13 cellular contexts compared by ENCODE assay signal in genomic region chr16:87279094-87279658, GRCh38. TPM values are rescaled to one million over a fixed set of nuclear protein-coding genes. Genes with fewer than 3 reads are reported as not detected.
DNase-seq lines count a peak whose midpoint lies in the region; ATAC-seq, FAIRE-seq and TF ChIP-seq lines count a peak whose summit lies in the region.
"Had no signal": no experiment of that assay in that cellular context is flagged by ENCODE, and none has a peak within 500 bp of the region (broad histone marks: within the 10 kb centered on the region; RNA-seq: fewer than 3 reads in every experiment).

No MANE protein-coding gene starts in this region.

- 68% methylated on average over 18 of the region's 18 CpGs for WGBS in HepG2 (ENCODE audit: low lambda C conversion rate)
- 58% methylated on average over 8 of the region's 18 CpGs for WGBS in right lobe of liver (ENCODE audit: insufficient coverage, low coverage, low lambda C conversion rate, missing lambda C conversion rate)
- 90% methylated on average over 16 of the region's 18 CpGs; no CpG with 5 or more reads in 1 of the 2 experiments for WGBS in H1 (ENCODE audit: extremely low coverage in 1 of 2, insufficient coverage in 1 of 2, insufficient read length in 1 of 2, insufficient replicate concordance in 2 of 2, low coverage in 1 of 2, low lambda C conversion rate in 2 of 2, missing lambda C conversion rate in 1 of 2), 2 experiments
- no CpG with 5 or more reads among the region's 18 CpGs for WGBS in neuronal stem cell (ENCODE audit: extremely low coverage in 2 of 2, insufficient read length in 2 of 2, insufficient replicate concordance in 1 of 2), 2 donors

- H3K27ac ChIP-seq in HepG2 (ENCODE audit: extremely low read length, insufficient read depth, low read length): no peak overlapping the region
- H3K27ac ChIP-seq in right lobe of liver: no peak overlapping the region
- H3K27ac ChIP-seq in H1 (ENCODE audit: low read depth, low read length): no peak overlapping the region
- H3K27ac ChIP-seq in neuronal stem cell (replicated peaks; ENCODE audit: low read length): no peak overlapping the region
- H3K27ac ChIP-seq: 22Rv1; BLaER1 treated with 17β-estradiol and CSF1 and Interleukin-3, amounts not matched to agents 10 nM and 100 nM had no signal

- H2BK12ac ChIP-seq in H1 (ENCODE audit: low read depth, low read length) (no peak overlapping the region), neuronal stem cell (ENCODE audit: low read length) (no peak overlapping the region)

- H3K79me2 ChIP-seq in HepG2 (ENCODE audit: insufficient read depth, low read length) (no peaks in the 10 kb centered on the region), H1 (ENCODE audit: control insufficient read depth in 1 of 2, insufficient read depth in 2 of 2, low read length in 2 of 2) (no peaks in the 10 kb centered on the region)

- H3K23ac ChIP-seq in H1 (ENCODE audit: insufficient read length): no peak overlapping the region
- peak overlapping the region; percentile 16 for H3K23ac ChIP-seq in neuronal stem cell (ENCODE audit: low read depth, low read length, poor library complexity)

- H3K79me1 ChIP-seq in H1 (ENCODE audit: low read depth, low read length): no peaks in the 10 kb centered on the region
- no peaks in the 10 kb centered on the region for H3K79me1 ChIP-seq in neuronal stem cell (ENCODE audit: low read depth, low read length)

- no peak for DNase-seq in HepG2 (ENCODE audit: low spot score)
- no peak for DNase-seq in right lobe of liver
- DNase-seq in H1 (ENCODE audit: low read depth in 1 of 2, low spot score in 2 of 2): no peak
- no peak for DNase-seq in neuronal stem cell (ENCODE audit: low spot score)
- DNase-seq in NCI-H774 (lab: John Stamatoyannopoulos, UW): no peak
- DNase-seq: NCI-H2081 treated with DMSO at 0.1 percent for 48 hours had no signal

- H3K4me3 ChIP-seq in HepG2 (replicated peaks in 1 of 3; ENCODE audit: insufficient read depth in 1 of 3, low read depth in 2 of 3, low read length in 3 of 3) (no peak overlapping the region), right lobe of liver (no peak overlapping the region), H1 (ENCODE audit: extremely low read depth in 1 of 4, insufficient read depth in 2 of 4, low read depth in 3 of 4, low read length in 4 of 4) (no peak overlapping the region), neuronal stem cell (ENCODE audit: low read length in 2 of 2) (no peak overlapping the region)
- H3K4me3 ChIP-seq: BLaER1 treated with 17β-estradiol and CSF1 and Interleukin-3, amounts not matched to agents 10 nM and 100 nM; GM12878; MG63 had no signal

- H3K9me3 ChIP-seq in HepG2 (ENCODE audit: low read length): no peaks in the 10 kb centered on the region
- no peaks in the 10 kb centered on the region for H3K9me3 ChIP-seq in right lobe of liver
- H3K9me3 ChIP-seq in H1 (ENCODE audit: insufficient read depth in 2 of 2, low read depth in 1 of 2, low read length in 1 of 2): no peaks in the 10 kb centered on the region
- no peaks in the 10 kb centered on the region for H3K9me3 ChIP-seq in neuronal stem cell (replicated peaks in 1 of 2; ENCODE audit: control insufficient read depth in 2 of 2, insufficient read depth in 1 of 2, low read depth in 1 of 2, low read length in 2 of 2)
- H3K9me3 ChIP-seq: MG63 had no signal

- no peak for FAIRE-seq in HepG2 (lab: Jason Lieb, UNC)
- FAIRE-seq in H1 (lab: Jason Lieb, UNC): no peak
- FAIRE-seq: GM12878 had no signal

- H2BK5ac ChIP-seq in H1 (ENCODE audit: low read depth, low read length) (no peak overlapping the region), neuronal stem cell (ENCODE audit: low read length) (no peak overlapping the region)

- TF ChIP-seq POLR2A in HepG2 (IDR thresholded peaks at IDR 0.05; ENCODE audit: insufficient read depth in 1 of 2, low read depth in 2 of 2, low read length in 2 of 2) (no peak), right lobe of liver (IDR thresholded peaks at IDR 0.05) (no peak), H1 (IDR thresholded peaks at IDR 0.05; ENCODE audit: control extremely low read depth in 1 of 2, low read depth in 2 of 2, low read length in 2 of 2) (no peak)

- H3K4ac ChIP-seq in H1 (replicated peaks; ENCODE audit: insufficient read length, low read depth, low read length) (no peak overlapping the region), neuronal stem cell (ENCODE audit: low read length) (no peak overlapping the region)

- TF ChIP-seq EP300 in HepG2 (IDR thresholded peaks at IDR 0.05; ENCODE audit: low read depth in 2 of 2, low read length in 2 of 2): no peak
- TF ChIP-seq EP300 in HepG2 (CRISPR knock-in tag; IDR thresholded peaks at IDR 0.05; ENCODE audit: borderline replicate concordance): no peak
- TF ChIP-seq EP300 in H1 (IDR thresholded peaks at IDR 0.05; ENCODE audit: borderline replicate concordance in 1 of 2, low read depth in 2 of 2, low read length in 2 of 2): no peak

- POLR2A ChIA-PET in HepG2 (lab: Yijun Ruan, JAX): interaction anchor here (1.0 kb wide), 1 partner anchor 38 kb away, joined by 3 read pairs; no protein-coding TSS in a partner anchor
- POLR2A ChIA-PET in H1 (lab: Charles Lee; ENCODE audit: partially characterized antibody): interaction anchor here (0.8 kb wide), 1 partner anchor 38 kb away, joined by 3 read pairs; the partner anchor contains the start of gene C16orf95

- no TSS peak for BruUV-seq in HepG2 (replicated peaks; lab: Mats Ljungman, UMichigan)

- no peaks in the 10 kb centered on the region for H4K20me1 ChIP-seq in HepG2 (ENCODE audit: insufficient read depth, low read length)
- no peaks in the 10 kb centered on the region for H4K20me1 ChIP-seq in H1 (replicated peaks in 1 of 2; ENCODE audit: control insufficient read depth in 1 of 2, insufficient read depth in 2 of 2, low read length in 2 of 2)

- peak overlapping the region; percentile 73 for H4K8ac ChIP-seq in H1 (ENCODE audit: extremely low read depth, insufficient read depth, low read length)
- no peak overlapping the region for H4K8ac ChIP-seq in neuronal stem cell (ENCODE audit: low read depth, low read length)

- H3K4me2 ChIP-seq in HepG2 (ENCODE audit: low read depth, low read length): 0 out of 2 replicates have a peak overlapping the region, but pooled peaks have one; percentile 12
- peak overlapping the region in 1 of 2 experiments; percentile 49; a peak in 2 of 4 replicates for H3K4me2 ChIP-seq in H1 (ENCODE audit: insufficient read depth in 1 of 2, low read depth in 2 of 2, low read length in 2 of 2)
- no peak overlapping the region for H3K4me2 ChIP-seq in neuronal stem cell (ENCODE audit: insufficient read depth, low read length, poor library complexity, severe bottlenecking)

- H3K27me3 ChIP-seq in HepG2 (ENCODE audit: control insufficient read depth in 1 of 2, insufficient read depth in 2 of 2, low read length in 2 of 2) (no peaks in the 10 kb centered on the region), right lobe of liver (no peaks in the 10 kb centered on the region), H1 (replicated peaks in 1 of 4; ENCODE audit: control insufficient read depth in 3 of 4, extremely low read depth in 1 of 4, insufficient read depth in 3 of 4, low read length in 3 of 4) (no peaks in the 10 kb centered on the region; a peak in 1 of 7 replicates), neuronal stem cell (ENCODE audit: control insufficient read depth in 3 of 3, insufficient read depth in 3 of 3, low read depth in 1 of 3, low read length in 3 of 3) (no peaks in the 10 kb centered on the region)
- H3K27me3 ChIP-seq: MG63 had no signal

- H2AK5ac ChIP-seq in H1 (ENCODE audit: low read depth, low read length) (no peak overlapping the region), neuronal stem cell (ENCODE audit: low read depth, low read length) (no peak overlapping the region)

- H3K36me3 ChIP-seq in HepG2 (replicated peaks in 1 of 2; ENCODE audit: control insufficient read depth in 1 of 2, insufficient read depth in 2 of 2, low read length in 2 of 2): no peaks in the 10 kb centered on the region
- no peaks in the 10 kb centered on the region for H3K36me3 ChIP-seq in right lobe of liver
- H3K36me3 ChIP-seq in H1 (ENCODE audit: control insufficient read depth in 2 of 4, insufficient read depth in 4 of 4, low read length in 3 of 4): no peaks in the 10 kb centered on the region
- no peaks in the 10 kb centered on the region for H3K36me3 ChIP-seq in neuronal stem cell (replicated peaks in 1 of 2; ENCODE audit: control insufficient read depth in 2 of 2, insufficient read depth in 2 of 2, low read length in 2 of 2)
- H3K36me3 ChIP-seq: BLaER1 treated with 17β-estradiol and CSF1 and Interleukin-3, amounts not matched to agents 10 nM and 100 nM; MG63 had no signal

- TF ChIP-seq RAD21 in HepG2 (CRISPR knock-in tag; IDR thresholded peaks at IDR 0.05): no peak
- TF ChIP-seq RAD21 in H1 (IDR thresholded peaks at IDR 0.05 in 1 of 2, conservative IDR thresholded peaks at IDR 0.05 in 1 of 2; ENCODE audit: low read depth in 2 of 2, low read length in 2 of 2): no peak

- H3K14ac ChIP-seq in H1 (ENCODE audit: insufficient read length): no peak overlapping the region
- H3K14ac ChIP-seq in neuronal stem cell (ENCODE audit: low read length): no peak overlapping the region

- peak; percentile 19 for ATAC-seq in HepG2
- no peak for ATAC-seq in right lobe of liver
- no peak for ATAC-seq in GM21825 (IDR thresholded peaks at IDR 0.05; ENCODE audit: unreplicated experiment)
- no peak for ATAC-seq in GM18867 (IDR thresholded peaks at IDR 0.05; ENCODE audit: unreplicated experiment)
- ATAC-seq in GM18519 (IDR thresholded peaks at IDR 0.05; ENCODE audit: low FRiP score, unreplicated experiment): no peak

- no peak overlapping the region for H3K18ac ChIP-seq in H1 (ENCODE audit: extremely low read depth, low read length)
- peak overlapping the region; percentile 73 for H3K18ac ChIP-seq in neuronal stem cell (ENCODE audit: low read length)

- TF ChIP-seq CTCF in HepG2 (CRISPR knock-in tag; IDR thresholded peaks at IDR 0.05) (no peak), right lobe of liver (IDR thresholded peaks at IDR 0.05) (no peak), H1 (IDR thresholded peaks at IDR 0.05; ENCODE audit: control extremely low read depth in 1 of 3, insufficient read depth in 1 of 3, low read depth in 1 of 3, low read length in 3 of 3) (no peak)

- in situ Hi-C loops in HepG2 (cut with HindIII; ENCODE audit: extremely low pct_ligation_motif_present, low pct_unique_long_range_greater_than_20kb): loop anchor here (5.0 to 10.0 kb wide), 2 partner anchors 77 to 714 kb away; partner anchors contain the start of gene FOXC2

- no peaks in the 10 kb centered on the region for H3K23me2 ChIP-seq in H1 (ENCODE audit: low read depth, low read length)

- H2BK120ac ChIP-seq in H1 (replicated peaks; ENCODE audit: low read depth, low read length): no peak overlapping the region
- H2BK120ac ChIP-seq in neuronal stem cell (ENCODE audit: low read depth, low read length): no peak overlapping the region

- no peak overlapping the region for H2BK20ac ChIP-seq in H1 (ENCODE audit: low read length)

- no peak overlapping the region for H4K5ac ChIP-seq in H1 (ENCODE audit: insufficient read length, low read depth, low read length)

- intact Hi-C loops in HepG2 (cut with micrococcal nuclease; ENCODE audit: unreplicated experiment): loop anchor here (2.0 kb wide), 1 partner anchor 38 kb away; no protein-coding TSS in a partner anchor
- intact Hi-C loops in right lobe of liver (cut with DNase I): loop anchor here in 1 of 2 donors (5.0 to 10.0 kb wide), 2 partner anchors 214 to 717 kb away; no protein-coding TSS in a partner anchor

- H3K4me1 ChIP-seq in HepG2 (ENCODE audit: insufficient read depth, low read length): no peaks in the 10 kb centered on the region
- H3K4me1 ChIP-seq in right lobe of liver: no peaks in the 10 kb centered on the region
- H3K4me1 ChIP-seq in H1 (replicated peaks in 1 of 4; ENCODE audit: control insufficient read depth in 3 of 4, insufficient read depth in 4 of 4, low read length in 3 of 4): no peaks in the 10 kb centered on the region; a peak in 2 of 7 replicates
- H3K4me1 ChIP-seq in neuronal stem cell (ENCODE audit: control insufficient read depth in 2 of 2, insufficient read depth in 1 of 2, low read depth in 1 of 2, low read length in 2 of 2): peaks cover 6 to 10% of the 10 kb centered on the region in 2 donors

- H4K91ac ChIP-seq in H1 (replicated peaks; ENCODE audit: insufficient read length, low read length): no peak overlapping the region
- H4K91ac ChIP-seq in neuronal stem cell (ENCODE audit: low read depth, low read length, poor library complexity): no peak overlapping the region

- H2BK15ac ChIP-seq in H1 (ENCODE audit: low read length): no peak overlapping the region
- no peak overlapping the region for H2BK15ac ChIP-seq in neuronal stem cell (ENCODE audit: low read length)

- CTCF ChIA-PET in HepG2 (lab: Yijun Ruan, JAX; ENCODE audit: low intra/inter-chr PET ratio, low total read pairs): interaction anchor here (0.8 to 3.7 kb wide), 4 partner anchors 43 to 715 kb away, joined by 3 to 74 read pairs (median 18); no protein-coding TSS in a partner anchor
- CTCF ChIA-PET in H1 (lab: Charles Lee; ENCODE audit: partially characterized antibody): interaction anchor here (0.7 to 5.9 kb wide), 40 partner anchors 10 to 721 kb away, joined by 3 to 62 read pairs (median 4); no protein-coding TSS in a partner anchor

- H3K9ac ChIP-seq in HepG2 (ENCODE audit: insufficient read depth, low read depth, low read length): no peak overlapping the region
- no peak overlapping the region for H3K9ac ChIP-seq in H1 (replicated peaks in 1 of 4; ENCODE audit: extremely low read depth in 1 of 4, low read depth in 3 of 4, low read length in 3 of 4)
- H3K9ac ChIP-seq in neuronal stem cell (ENCODE audit: low read depth, low read length, poor library complexity): peak overlapping the region; percentile 94
- H3K9ac ChIP-seq: BLaER1 treated with 17β-estradiol and CSF1 and Interleukin-3, amounts not matched to agents 10 nM and 100 nM had no signal

- H2AFZ ChIP-seq in HepG2 (ENCODE audit: low read length): no peak overlapping the region
- H2AFZ ChIP-seq in H1 (ENCODE audit: low read length): no peak overlapping the region
- peak overlapping the region; percentile 80 for H2AFZ ChIP-seq in neuronal stem cell (ENCODE audit: low read length)

- no peak overlapping the region for H3K56ac ChIP-seq in H1 (replicated peaks; ENCODE audit: insufficient read length, low read depth, low read length)

RNA-seq across cellular contexts. Expression of gene C16orf95, which starts 38.0 kb away (rescaled TPM):
- total RNA-seq in HepG2 (2016; rRNA removed; fragmentation: Illumina TruSeq; extraction: Trizol): 7.2 and 8.6 TPM in 2 replicates
- 20.8 and 21.6 TPM in 2 replicates for total RNA-seq in HepG2 (2016; cell fraction: cytosol; rRNA removed; fragmentation: Illumina TruSeq; extraction: Trizol; ENCODE audit: low read depth)
- 6.9 and 8.1 TPM in 2 replicates for total RNA-seq in HepG2 (2016; cell fraction: insoluble cytoplasmic fraction; rRNA removed; fragmentation: Illumina TruSeq; extraction: Trizol)
- total RNA-seq in HepG2 (2016; cell fraction: membrane; rRNA removed; fragmentation: Illumina TruSeq; extraction: Trizol): 15.4 and 16.2 TPM in 2 replicates
- 6.3 TPM in 2 replicates for total RNA-seq in HepG2 (2016; cell fraction: nucleus; rRNA removed; fragmentation: Illumina TruSeq; extraction: Trizol)
- polyA plus RNA-seq in HepG2 (2011; rRNA removed): 2.0 and 2.8 TPM in 2 replicates
- 1.3 and 3.1 TPM in 2 replicates for polyA plus RNA-seq in HepG2 (2011; cell fraction: cytosol; rRNA removed)
- polyA plus RNA-seq in HepG2 (2011; cell fraction: nucleus; rRNA removed): 4.1 and 5.0 TPM in 2 replicates
- polyA plus RNA-seq in HepG2 (2012): 3.8 and 4.5 TPM in 2 replicates
- polyA plus RNA-seq in HepG2 (2016; cell fraction: cytosol; fragmentation: Illumina TruSeq; extraction: Trizol; ENCODE audit: low read depth): 14.5 and 18.3 TPM in 2 replicates
- 6.1 and 7.7 TPM in 2 replicates for polyA plus RNA-seq in HepG2 (2016; cell fraction: insoluble cytoplasmic fraction; fragmentation: Illumina TruSeq; extraction: Trizol; ENCODE audit: low read depth)
- 13.5 and 16.8 TPM in 2 replicates for polyA plus RNA-seq in HepG2 (2016; cell fraction: membrane; fragmentation: Illumina TruSeq; extraction: Trizol; ENCODE audit: low read depth)
- polyA plus RNA-seq in HepG2 (2016; cell fraction: nucleus; fragmentation: Illumina TruSeq; extraction: Trizol; ENCODE audit: insufficient read depth, low read depth): 7.1 and 7.6 TPM in 2 replicates
- 2.1 and 2.6 TPM in 2 replicates for polyA minus RNA-seq in HepG2 (2011; rRNA and poly(A)+ RNA removed; ENCODE audit: low replicate concordance)
- 0.79 and 1.4 TPM in 2 replicates for polyA minus RNA-seq in HepG2 (2011; cell fraction: cytosol; rRNA and poly(A)+ RNA removed)
- 3.7 and 5.0 TPM in 2 replicates for polyA minus RNA-seq in HepG2 (2011; cell fraction: nucleus; rRNA and poly(A)+ RNA removed)
- 1 to 10 TPM; 1.7 to 5.5 (median 3.9) TPM for total RNA-seq in right lobe of liver
- total RNA-seq in H1 (2021; fragmentation: NEBNext Ultra II Directional; extraction: Animal tissue kit (Norgen Biotek cat#: 25700)): 5.4 and 6.0 TPM in 2 replicates
- polyA plus RNA-seq in H1 (2011; rRNA removed): 5.0 and 8.4 TPM in 2 replicates
- 4.1 TPM for polyA plus RNA-seq in H1 (2011; cell fraction: cytosol; rRNA removed)
- polyA plus RNA-seq in H1 (2011; cell fraction: nucleus; rRNA removed): 4.6 TPM
- polyA plus RNA-seq in H1 (2012, experiment 1 of 2): 3.8 to 6.0 TPM (median 4.6 TPM) in 4 replicates
- polyA plus RNA-seq in H1 (2012, experiment 2 of 2): 6.0 TPM
- 4.1 TPM for polyA plus RNA-seq in H1 (2013, experiment 1 of 2)
- polyA plus RNA-seq in H1 (2013, experiment 2 of 2): 4.7 TPM
- polyA minus RNA-seq in H1 (2011; rRNA and poly(A)+ RNA removed): 1.6 and 2.3 TPM in 2 replicates
- polyA minus RNA-seq in H1 (2011; cell fraction: cytosol; rRNA and poly(A)+ RNA removed): 2.8 TPM
- polyA minus RNA-seq in H1 (2011; cell fraction: nucleus; rRNA and poly(A)+ RNA removed): 4.9 TPM
- polyA plus RNA-seq in neuronal stem cell (2013, experiment 1 of 2): 4.5 TPM
- polyA plus RNA-seq in neuronal stem cell (2013, experiment 2 of 2): 4.9 TPM
